In genomic region chr7:101858437-101859385, GRCh38 we compare ENCODE assay signal across 10 cellular contexts. TPM values are rescaled to one million over a fixed set of nuclear protein-coding genes. Genes with fewer than 3 reads are reported as not detected.
DNase-seq lines count a peak whose midpoint lies in the region; TF ChIP-seq lines count a peak whose summit lies in the region.
"Had no signal": no experiment of that assay in that cellular context is flagged by ENCODE, and none has a peak within 500 bp of the region (broad histone marks: within the 10 kb centered on the region; RNA-seq: fewer than 3 reads in every experiment).

No MANE protein-coding gene starts in this region.

- no peak overlapping the region for H4K91ac ChIP-seq in trophoblast cell (ENCODE audit: low read depth, low read length)

- H3K4ac ChIP-seq in trophoblast cell (ENCODE audit: low read depth, low read length) (peak overlapping the region; percentile 69), mesendoderm (ENCODE audit: low read depth, low read length) (no peak overlapping the region)

- no peak overlapping the region for H3K14ac ChIP-seq in trophoblast cell (ENCODE audit: low read length)

- no peaks in the 10 kb centered on the region for H3K79me1 ChIP-seq in trophoblast cell (ENCODE audit: low read length)
- H3K79me1 ChIP-seq in mesendoderm (ENCODE audit: low read length), result peaks cover 11% of the 10 kb centered on the region

- H3K4me3 ChIP-seq in BLaER1 treated with 17β-estradiol and CSF1 and Interleukin-3, amounts not matched to agents 10 nM and 100 nM, result 0 out of 20 replicates have a peak overlapping the region, but pooled peaks of 1 of the 10 experiments have one; percentile 61
- H3K4me3 ChIP-seq in Karpas-422 (ENCODE audit: low read length) (peak overlapping the region; percentile 40), esophagus muscularis mucosa (no peak overlapping the region), trophoblast cell (ENCODE audit: low read depth, low read length) (no peak overlapping the region), mesendoderm (ENCODE audit: low read length) (no peak overlapping the region)

- peaks cover 49 to 97% (median 84%) of the 10 kb centered on the region in 11 experiments; a peak in 21 of 22 replicates for H4K20me1 ChIP-seq in BLaER1 treated with 17β-estradiol and CSF1 and Interleukin-3, amounts not matched to agents 10 nM and 100 nM
- no peaks in the 10 kb centered on the region for H4K20me1 ChIP-seq in Karpas-422 (ENCODE audit: insufficient read depth, low read depth, low read length)

- H2BK120ac ChIP-seq in trophoblast cell (ENCODE audit: insufficient read depth, low read length, poor library complexity) (no peak overlapping the region), mesendoderm (ENCODE audit: low read depth, low read length) (no peak overlapping the region)

- H2BK12ac ChIP-seq in trophoblast cell (ENCODE audit: low read length), result no peak overlapping the region

- H3K27ac ChIP-seq in BLaER1 treated with 17β-estradiol and CSF1 and Interleukin-3, amounts not matched to agents 10 nM and 100 nM, result peak overlapping the region in 10 of 11 experiments; percentile 86 to 94 (median 91); a peak in 21 of 22 replicates
- H3K27ac ChIP-seq in Karpas-422 (ENCODE audit: low read length) (peak overlapping the region; percentile 100), esophagus muscularis mucosa (replicated peaks in 1 of 4) (peak overlapping the region; percentile 80 to 87 (median 84)), trophoblast cell (ENCODE audit: low read depth, low read length) (no peak overlapping the region), mesendoderm (ENCODE audit: low read depth, low read length) (no peak overlapping the region)

- H3K4me1 ChIP-seq in BLaER1 treated with 17β-estradiol and CSF1 and Interleukin-3, amounts not matched to agents 10 nM and 100 nM, result peaks cover 74 to 96% (median 92%) of the 10 kb centered on the region in 10 experiments
- peaks cover 95% of the 10 kb centered on the region for H3K4me1 ChIP-seq in Karpas-422 (ENCODE audit: low read length)
- peaks cover 55 to 75% (median 65%) of the 10 kb centered on the region in 4 donors for H3K4me1 ChIP-seq in esophagus muscularis mucosa
- H3K4me1 ChIP-seq in trophoblast cell (ENCODE audit: control insufficient read depth in 1 of 2, insufficient read depth in 2 of 2, low read length in 2 of 2), result peaks cover 12 to 14% of the 10 kb centered on the region in 2 experiments
- H3K4me1 ChIP-seq in mesendoderm (ENCODE audit: control insufficient read depth, low read depth, low read length), result peaks cover 20% of the 10 kb centered on the region

- H3K79me2 ChIP-seq in Karpas-422 (ENCODE audit: low read length), result peaks cover 34% of the 10 kb centered on the region
- H3K79me2 ChIP-seq in trophoblast cell (ENCODE audit: control insufficient read depth, insufficient read depth, low read length, poor library complexity), result peaks cover 3% of the 10 kb centered on the region
- H3K79me2 ChIP-seq in mesendoderm (ENCODE audit: control insufficient read depth, insufficient read depth, low read length), result peaks cover 91% of the 10 kb centered on the region

- H2AFZ ChIP-seq in Karpas-422 (ENCODE audit: low read length) (no peak overlapping the region), trophoblast cell (ENCODE audit: insufficient read depth, low read length, poor library complexity) (no peak overlapping the region)

- H2BK5ac ChIP-seq in trophoblast cell (ENCODE audit: low read depth, low read length, poor library complexity) (no peak overlapping the region), mesendoderm (ENCODE audit: low read length) (no peak overlapping the region)

- no peaks in the 10 kb centered on the region for H3K9me2 ChIP-seq in Karpas-422 (replicated peaks; ENCODE audit: insufficient read depth, low read length)

- H2BK15ac ChIP-seq in mesendoderm (replicated peaks; ENCODE audit: low read depth), result no peak overlapping the region

- no peak overlapping the region for H4K12ac ChIP-seq in trophoblast cell (ENCODE audit: low read depth, low read length)

- H4K5ac ChIP-seq in mesendoderm (ENCODE audit: low read length), result no peak overlapping the region

- no peaks in the 10 kb centered on the region for H3K9me3 ChIP-seq in BLaER1 treated with 17β-estradiol and CSF1 and Interleukin-3, amounts not matched to agents 10 nM and 100 nM (replicated peaks in 1 of 11)
- H3K9me3 ChIP-seq in Karpas-422 (ENCODE audit: low read length), result no peaks in the 10 kb centered on the region
- no peaks in the 10 kb centered on the region for H3K9me3 ChIP-seq in esophagus muscularis mucosa
- no peaks in the 10 kb centered on the region for H3K9me3 ChIP-seq in trophoblast cell (ENCODE audit: insufficient read depth, low read depth, low read length)

- intact Hi-C loops in esophagus muscularis mucosa (cut with DNase I), result loop anchor here (5.0 to 10.0 kb wide), 2 partner anchors 41 to 266 kb away; partner anchors contain the start of gene CUX1

- H3K56ac ChIP-seq in mesendoderm (ENCODE audit: low read length), result no peak overlapping the region

- TF ChIP-seq EP300 in esophagus muscularis mucosa (IDR thresholded peaks at IDR 0.05), result no peak

- peak overlapping the region in 9 of 11 experiments; percentile 14 to 87 (median 82); a peak in 14 of 22 replicates for H3K9ac ChIP-seq in BLaER1 treated with 17β-estradiol and CSF1 and Interleukin-3, amounts not matched to agents 10 nM and 100 nM
- H3K9ac ChIP-seq in Karpas-422 (ENCODE audit: low read length) (peak overlapping the region; percentile 84), trophoblast cell (ENCODE audit: low read length) (no peak overlapping the region), mesendoderm (ENCODE audit: low read length) (no peak overlapping the region)

- no peak overlapping the region for H4K8ac ChIP-seq in trophoblast cell (ENCODE audit: low read depth, low read length)
- no peak overlapping the region for H4K8ac ChIP-seq in mesendoderm (ENCODE audit: low read depth, low read length)

- DNase-seq in Karpas-422 (peak; percentile 92), esophagus muscularis mucosa (ENCODE audit: extremely low spot score) (no peak), trophoblast cell (no peak), mesendoderm (no peak), activated gamma-delta T cell (lab: John Stamatoyannopoulos, UW) (no peak), germinal center (ENCODE audit: low spot score) (no peak)
- no peak for DNase-seq in stimulated activated CD4-positive, alpha-beta T cell treated with anti-CD3 and anti-CD28 coated beads, Interleukin-4, amount 100 ng/mL, for 24 hours
- DNase-seq: activated CD8-positive, alpha-beta memory T cell treated with anti-CD3 and anti-CD28 coated beads for 24 hours; NCI-H2081 treated with DMSO at 0.1 percent for 48 hours had no signal

- no peak overlapping the region for H3K23ac ChIP-seq in trophoblast cell (ENCODE audit: low read length)
- no peak overlapping the region for H3K23ac ChIP-seq in mesendoderm (ENCODE audit: low read length)

- TF ChIP-seq POLR2A in esophagus muscularis mucosa (IDR thresholded peaks at IDR 0.05; ENCODE audit: low read depth), result no peak

- no peak for TF ChIP-seq CTCF in esophagus muscularis mucosa (IDR thresholded peaks at IDR 0.05)

- H3K27me3 ChIP-seq in BLaER1 treated with 17β-estradiol and CSF1 and Interleukin-3, amounts not matched to agents 10 nM and 100 nM, result no peaks in the 10 kb centered on the region
- H3K27me3 ChIP-seq in Karpas-422 (ENCODE audit: low read length), result no peaks in the 10 kb centered on the region
- no peaks in the 10 kb centered on the region for H3K27me3 ChIP-seq in esophagus muscularis mucosa
- H3K27me3 ChIP-seq in trophoblast cell (ENCODE audit: insufficient read depth, low read length), result no peaks in the 10 kb centered on the region
- H3K27me3 ChIP-seq in mesendoderm (ENCODE audit: insufficient read depth, low read length, poor library complexity), result no peaks in the 10 kb centered on the region

- H3K36me3 ChIP-seq in BLaER1 treated with 17β-estradiol and CSF1 and Interleukin-3, amounts not matched to agents 10 nM and 100 nM, result peaks cover 0 to 9% (median 0%) of the 10 kb centered on the region in 11 experiments; a peak in 4 of 22 replicates
- no peaks in the 10 kb centered on the region; the same call in 1 of the 2 replicates for H3K36me3 ChIP-seq in Karpas-422 (ENCODE audit: insufficient read depth, low read length)
- H3K36me3 ChIP-seq in esophagus muscularis mucosa, result no peaks in the 10 kb centered on the region
- H3K36me3 ChIP-seq in trophoblast cell (ENCODE audit: control insufficient read depth in 1 of 2, insufficient read depth in 2 of 2, low read length in 2 of 2), result peaks cover 0 to 4% of the 10 kb centered on the region in 2 experiments
- H3K36me3 ChIP-seq in mesendoderm (ENCODE audit: control insufficient read depth, insufficient read depth, low read length), result no peaks in the 10 kb centered on the region

- 76% methylated on average over 20 of the region's 20 CpGs for WGBS in esophagus muscularis mucosa
- no CpG with 5 or more reads among the region's 20 CpGs for WGBS in trophoblast cell (ENCODE audit: extremely low coverage, insufficient coverage, insufficient read length)
- WGBS in mesendoderm (ENCODE audit: extremely low coverage, insufficient coverage, low lambda C conversion rate), result no CpG with 5 or more reads among the region's 20 CpGs

- H3K4me2 ChIP-seq in BLaER1 treated with 17β-estradiol and CSF1 and Interleukin-3, amounts not matched to agents 10 nM and 100 nM, result peak overlapping the region; percentile 90 to 100 (median 95)
- H3K4me2 ChIP-seq in Karpas-422 (ENCODE audit: low read depth, low read length, poor library complexity, severe bottlenecking), result peak overlapping the region; percentile 77
- H3K4me2 ChIP-seq in trophoblast cell (ENCODE audit: low read length), result no peak overlapping the region
- no peak overlapping the region for H3K4me2 ChIP-seq in mesendoderm (ENCODE audit: low read length)

- no peak overlapping the region for H2AK5ac ChIP-seq in trophoblast cell (ENCODE audit: low read length)
- H2AK5ac ChIP-seq in mesendoderm (ENCODE audit: low read length), result no peak overlapping the region

- no peak overlapping the region for H3K18ac ChIP-seq in trophoblast cell (ENCODE audit: low read length)
- no peak overlapping the region for H3K18ac ChIP-seq in mesendoderm (ENCODE audit: low read length)

RNA-seq across cellular contexts. Expression of gene CUX1, which starts 41.3 kb away (rescaled TPM):
- 92.4 and 109 TPM in 2 replicates for total RNA-seq in Karpas-422 (2014; rRNA removed; shearing (Covaris generic); ENCODE audit: low replicate concordance)
- 100 to 1,000 TPM in 2 of 4 donors, 10 to 100 TPM in 2; 61.5 to 136 (median 92.3) TPM for total RNA-seq in esophagus muscularis mucosa
- polyA plus RNA-seq in trophoblast cell (2013), result 39.0 and 43.1 TPM in 2 replicates
- polyA plus RNA-seq in mesendoderm (2013, experiment 1 of 2), result 35.0 TPM
- polyA plus RNA-seq in mesendoderm (2013, experiment 2 of 2), result 35.9 TPM

Comparison
In these comparisons a context has a peak if more than half of its experiments do, and no peak if none do; other contexts are left out.
1. H3K27ac ChIP-seq: peak in BLaER1 treated with 17β-estradiol and CSF1 and Interleukin-3, amounts not matched to agents 10 nM and 100 nM (10 of 11), Karpas-422 (single experiment) and esophagus muscularis mucosa (4 of 4); none in trophoblast cell (single experiment) and mesendoderm (single experiment).
2. H3K4me2 ChIP-seq: peak in BLaER1 treated with 17β-estradiol and CSF1 and Interleukin-3, amounts not matched to agents 10 nM and 100 nM (11 of 11) and Karpas-422 (single experiment); none in trophoblast cell (single experiment) and mesendoderm (single experiment).
3. H3K9ac ChIP-seq: peak in BLaER1 treated with 17β-estradiol and CSF1 and Interleukin-3, amounts not matched to agents 10 nM and 100 nM (9 of 11) and Karpas-422 (single experiment); none in trophoblast cell (single experiment) and mesendoderm (single experiment).